In genomic region chr7:10939911-10940747, GRCh38 we compare ENCODE assay signal across 8 cellular contexts. TPM values are rescaled to one million over a fixed set of nuclear protein-coding genes. Genes with fewer than 3 reads are reported as not detected.
A peak's percentile ranks its signal among the peaks of the same experiment; 100 is the strongest.
DNase-seq lines count a peak whose midpoint lies in the region; ATAC-seq lines count a peak whose summit lies in the region.

No MANE protein-coding gene starts in this region.

- H3K36me3 ChIP-seq in BLaER1 treated with 17β-estradiol and CSF1 and Interleukin-3, amounts not matched to agents 10 nM and 100 nM: peaks cover 26 to 35% (median 29%) of the 10 kb centered on the region in 11 experiments

- H3K9ac ChIP-seq in BLaER1 treated with 17β-estradiol and CSF1 and Interleukin-3, amounts not matched to agents 10 nM and 100 nM: peak overlapping the region; percentile 91 to 99 (median 96)

- peak overlapping the region; percentile 93 to 100 (median 98) for H3K27ac ChIP-seq in BLaER1 treated with 17β-estradiol and CSF1 and Interleukin-3, amounts not matched to agents 10 nM and 100 nM

- H3K27me3 ChIP-seq in BLaER1 treated with 17β-estradiol and CSF1 and Interleukin-3, amounts not matched to agents 10 nM and 100 nM: no peaks in the 10 kb centered on the region

- ATAC-seq in GM19324 (IDR thresholded peaks at IDR 0.05; ENCODE audit: low FRiP score, unreplicated experiment) (peak; percentile 98), HG03457 (IDR thresholded peaks at IDR 0.05; ENCODE audit: unreplicated experiment) (peak; percentile 93), left lobe of liver (peak; percentile 96)

- H3K4me2 ChIP-seq in BLaER1 treated with 17β-estradiol and CSF1 and Interleukin-3, amounts not matched to agents 10 nM and 100 nM: peak overlapping the region; percentile 71 to 95 (median 92)

- peak; percentile 87 to 89 for DNase-seq in NCI-H524 (lab: John Stamatoyannopoulos, UW)
- peak; percentile 89 for DNase-seq in activated CD4-positive, alpha-beta T cell treated with anti-CD3 and anti-CD28 coated beads for 48 hours
- DNase-seq in cortex of kidney (lab: John Stamatoyannopoulos, UW): peak; percentile 65
- peak; percentile 89 for DNase-seq in left lobe of liver (ENCODE audit: low spot score)
- peak; percentile 86 for DNase-seq in stimulated activated CD4-positive, alpha-beta T cell treated with anti-CD3 and anti-CD28 coated beads, Interleukin-2, amount 100 ng/mL, for 24 hours

- peaks cover 8 to 43% (median 36%) of the 10 kb centered on the region in 11 experiments; a peak in 18 of 22 replicates for H4K20me1 ChIP-seq in BLaER1 treated with 17β-estradiol and CSF1 and Interleukin-3, amounts not matched to agents 10 nM and 100 nM

- H3K9me3 ChIP-seq in BLaER1 treated with 17β-estradiol and CSF1 and Interleukin-3, amounts not matched to agents 10 nM and 100 nM (replicated peaks in 1 of 11): no peaks in the 10 kb centered on the region

- H3K4me3 ChIP-seq in BLaER1 treated with 17β-estradiol and CSF1 and Interleukin-3, amounts not matched to agents 10 nM and 100 nM: peak overlapping the region; percentile 73 to 92 (median 86)

- H3K4me1 ChIP-seq in BLaER1 treated with 17β-estradiol and CSF1 and Interleukin-3, amounts not matched to agents 10 nM and 100 nM: peaks cover 23 to 42% (median 37%) of the 10 kb centered on the region in 10 experiments

RNA-seq across cellular contexts. Expression of gene PHF14, which starts 33.5 kb away (rescaled TPM):
- total RNA-seq in left lobe of liver: 14.7 TPM

Comparison
In these comparisons a context has a peak if more than half of its experiments do, and no peak if none do; other contexts are left out.
1. Peak in every context shown above with its lines: DNase-seq, ATAC-seq, H3K4me3 ChIP-seq and H3K27ac ChIP-seq.